16 cellular contexts compared by ENCODE assay signal in the genomic region with DNA sequence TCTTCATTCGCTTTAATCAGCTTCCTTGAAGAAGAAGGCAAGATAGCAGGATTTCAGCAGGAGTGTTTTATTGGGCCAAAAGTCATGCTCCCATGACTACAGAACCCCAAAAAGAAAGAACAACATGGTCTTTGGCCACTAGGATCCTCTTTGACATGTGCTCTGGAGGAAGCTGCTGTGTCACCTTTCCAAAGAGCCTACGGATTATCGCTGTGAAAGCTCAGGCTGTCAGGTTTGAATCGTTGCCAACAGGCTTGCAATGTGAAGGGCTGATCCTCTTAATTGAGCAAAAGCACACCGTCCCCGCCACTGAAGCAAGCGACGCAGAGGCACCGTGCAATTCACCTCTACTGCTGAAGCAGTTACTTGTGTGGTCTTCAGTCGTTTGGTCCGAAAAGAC. TPM values are rescaled to one million over a fixed set of nuclear protein-coding genes. Genes with fewer than 3 reads are reported as not detected.
DNase-seq lines count a peak whose midpoint lies in the region; ATAC-seq and TF ChIP-seq lines count a peak whose summit lies in the region.
"Had no signal": no experiment of that assay in that cellular context is flagged by ENCODE, and none has a peak within 500 bp of the region (broad histone marks: within the 10 kb centered on the region; RNA-seq: fewer than 3 reads in every experiment).

No MANE protein-coding gene starts in this region.

- DNase-seq in Right ventricle myocardium superior (no peak), right atrium auricular region (ENCODE audit: low spot score) (no peak), NCI-H345 treated with DMSO at 0.1 percent for 48 hours (lab: John Stamatoyannopoulos, UW; ENCODE audit: unreplicated experiment) (peak; percentile 15), globus pallidus (ENCODE audit: low spot score) (peak; percentile 51), thyroid gland (peak; percentile 88), NCI-H2227 treated with DMSO at 0.1 percent for 48 hours (lab: John Stamatoyannopoulos, UW) (no peak), left colon (no peak)
- DNase-seq: activated CD4-positive, alpha-beta T cell treated with anti-CD3 and anti-CD28 coated beads for 48 hours; activated T-cell treated with anti-CD3 and anti-CD28 coated beads, Interleukin-2, amount 50 U/mL, for 1 hour; cerebellar nuclear complex; Kasumi-1; NCI-H526 treated with DMSO at 0.1 percent for 48 hours; occipital lobe; spleen had no signal

- H3K27me3 ChIP-seq in right atrium auricular region, result no peaks in the 10 kb centered on the region
- H3K27me3 ChIP-seq in thyroid gland, result no peaks in the 10 kb centered on the region
- H3K27me3 ChIP-seq: spleen had no signal

- intact Hi-C loops in Right ventricle myocardium superior (cut with DNase I) (no loop called here), thyroid gland (cut with DNase I) (no loop called here), left colon (cut with DNase I, micrococcal nuclease) (no loop called here)

- H3K9me3 ChIP-seq in right atrium auricular region, result no peaks in the 10 kb centered on the region
- H3K9me3 ChIP-seq in thyroid gland, result no peaks in the 10 kb centered on the region

- H3K36me3 ChIP-seq in right atrium auricular region, result no peaks in the 10 kb centered on the region
- no peaks in the 10 kb centered on the region for H3K36me3 ChIP-seq in thyroid gland

- H3K27ac ChIP-seq in right atrium auricular region (no peak overlapping the region), thyroid gland (peak overlapping the region in 2 of 3 donors; percentile 11 to 22)
- H3K27ac ChIP-seq: RWPE1, spleen had no signal

- ATAC-seq in Right ventricle myocardium superior (ENCODE audit: poor library complexity) (peak; percentile 76), GM21447 (IDR thresholded peaks at IDR 0.05; ENCODE audit: unreplicated experiment) (no peak), left colon (no peak)

- no peak for TF ChIP-seq POLR2A in thyroid gland (IDR thresholded peaks at IDR 0.05)

- H3K4me1 ChIP-seq in right atrium auricular region, result peaks cover 0 to 6% of the 10 kb centered on the region in 2 donors
- H3K4me1 ChIP-seq in thyroid gland, result peaks cover 19 to 28% of the 10 kb centered on the region in 2 donors

- H3K4me3 ChIP-seq in right atrium auricular region (no peak overlapping the region), thyroid gland (replicated peaks in 1 of 3) (no peak overlapping the region)
- H3K4me3 ChIP-seq: spleen had no signal

- no peak for TF ChIP-seq CTCF in right atrium auricular region (IDR thresholded peaks at IDR 0.05)
- TF ChIP-seq CTCF in thyroid gland (IDR thresholded peaks at IDR 0.05), result no peak

- WGBS in thyroid gland, 2 donors, result 43 to 44% methylated on average over 11 of the region's 11 CpGs

RNA-seq across cellular contexts. Expression of a gene that starts 29.0 kb away (rescaled TPM):
- total RNA-seq in Right ventricle myocardium superior (12.2 TPM), right atrium auricular region (10 to 100 TPM; 15.6 to 25.1 TPM), thyroid gland (100 to 1,000 TPM in 1 of 4 donors, 10 to 100 TPM in 3; 61.8 to 108 (median 92.0) TPM), left colon (10 to 100 TPM; 17.2 to 38.6 TPM)

Comparison
In these comparisons a context has a peak if more than half of its experiments do, and no peak if none do; other contexts are left out.
1. DNase-seq: peak in NCI-H345 treated with DMSO at 0.1 percent for 48 hours (single experiment), globus pallidus (single experiment) and thyroid gland (2 of 2); none in Right ventricle myocardium superior (single experiment), right atrium auricular region (single experiment), NCI-H2227 treated with DMSO at 0.1 percent for 48 hours (single experiment) and left colon (0 of 2).
2. H3K27ac ChIP-seq: peak in thyroid gland (2 of 3); none in right atrium auricular region (0 of 2).